Comparison of ENCODE assay signal across 8 cellular contexts in the genomic region with DNA sequence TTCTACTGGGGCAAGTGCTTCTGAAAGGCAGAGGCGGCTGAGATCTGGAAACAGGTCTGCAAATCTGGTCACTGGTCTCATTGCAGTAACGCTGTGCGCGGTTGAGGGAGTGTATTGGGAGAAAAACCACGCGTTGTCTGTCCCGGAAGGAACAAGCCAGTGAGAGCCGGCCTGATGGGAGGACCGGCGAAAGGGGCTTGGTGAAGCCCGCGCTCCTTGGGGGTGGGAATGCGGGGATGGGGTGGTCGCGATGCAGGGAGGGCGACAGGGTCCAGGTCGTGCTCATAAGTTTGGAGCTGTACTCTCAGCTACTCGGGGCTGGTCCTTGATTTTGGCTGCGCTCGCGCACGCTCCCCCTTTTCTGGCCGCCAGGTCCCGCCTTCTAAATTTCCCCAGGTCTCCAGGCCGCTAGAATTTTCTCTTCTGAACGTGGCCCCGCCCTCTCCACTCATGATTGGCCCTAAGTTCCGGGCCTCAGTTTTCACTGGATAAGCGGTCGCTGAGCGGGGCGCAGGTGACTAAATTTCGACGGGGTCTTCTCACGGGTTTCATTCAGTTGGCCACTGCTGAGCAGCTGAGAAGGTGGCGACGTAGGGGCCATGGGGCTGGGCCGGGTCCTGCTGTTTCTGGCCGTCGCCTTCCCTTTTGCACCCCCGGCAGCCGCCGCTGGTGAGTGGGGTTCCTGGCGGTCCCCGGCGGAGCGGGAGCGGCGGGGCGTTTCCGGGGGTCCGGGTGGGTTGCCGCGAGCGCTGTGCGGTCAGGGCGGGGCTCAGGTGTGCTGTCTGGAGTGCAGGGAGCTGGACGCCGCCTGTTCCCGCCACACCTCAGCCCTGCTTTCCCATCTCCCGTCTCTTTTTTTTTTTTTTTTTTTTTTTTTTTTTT. TPM values are rescaled to one million over a fixed set of nuclear protein-coding genes. Genes with fewer than 3 reads are reported as not detected.
A peak's percentile ranks its signal among the peaks of the same experiment; 100 is the strongest.
DNase-seq lines count a peak whose midpoint lies in the region; TF ChIP-seq lines count a peak whose summit lies in the region.

TSS of gene MICB (plus strand) at position 551 of the 882 bp plus-strand sequence. CDS start at position 600, 49 bp downstream.

- H3K4me1 ChIP-seq in trophoblast cell (ENCODE audit: control insufficient read depth in 1 of 2, insufficient read depth in 2 of 2, low read length in 2 of 2), result peaks cover 3 to 7% of the 10 kb centered on the region in 2 experiments
- H3K4me1 ChIP-seq in tibial artery, result peaks cover 0 to 61% (median 19%) of the 10 kb centered on the region in 4 donors

- H3K4ac ChIP-seq in trophoblast cell (ENCODE audit: low read depth, low read length), result no peak within 1 kb of the TSS

- H3K27me3 ChIP-seq in trophoblast cell (ENCODE audit: insufficient read depth, low read length) (peaks cover 20% of the 10 kb centered on the region), tibial artery (no peaks in the 10 kb centered on the region)

- no peaks in the 10 kb centered on the region for H3K36me3 ChIP-seq in SK-N-MC (ENCODE audit: insufficient read depth, low read length)
- no peaks in the 10 kb centered on the region for H3K36me3 ChIP-seq in trophoblast cell (ENCODE audit: control insufficient read depth in 1 of 2, insufficient read depth in 2 of 2, low read length in 2 of 2)
- H3K36me3 ChIP-seq in tibial artery, result no peaks in the 10 kb centered on the region

- H2BK12ac ChIP-seq in trophoblast cell (ENCODE audit: low read length), result no peak within 1 kb of the TSS

- peak; percentile 62 for TF ChIP-seq POLR2A in GM19193 (IDR thresholded peaks at IDR 0.05; ENCODE audit: extremely low read depth, insufficient read depth, insufficient read length)

- peak within 1 kb of the TSS; percentile 94 for H3K4me3 Mint-ChIP-seq in activated naive CD4-positive, alpha-beta T cell treated with anti-CD3 and anti-CD28 coated beads, Interleukin-2, amount 50 U/mL, for 24 hours

- no peaks in the 10 kb centered on the region for H3K27me3 Mint-ChIP-seq in activated naive CD4-positive, alpha-beta T cell treated with anti-CD3 and anti-CD28 coated beads, Interleukin-2, amount 50 U/mL, for 24 hours

- no peak within 1 kb of the TSS for H4K12ac ChIP-seq in trophoblast cell (ENCODE audit: low read depth, low read length)

- DNase-seq in AML-193 (lab: John Stamatoyannopoulos, UW) (peak; percentile 95), HT-29 (ENCODE audit: low spot score) (peak; percentile 54), SK-N-MC (ENCODE audit: low read depth, low spot score) (peak; percentile 32), head of caudate nucleus (peak; percentile 32 to 82 (median 60)), trophoblast cell (peak; percentile 66 to 69), tibial artery (peak; percentile 88)

- H3K27ac ChIP-seq in SK-N-MC, result peak within 1 kb of the TSS; percentile 47; the same call in 1 of the 2 replicates
- H3K27ac ChIP-seq in trophoblast cell (ENCODE audit: low read depth, low read length), result no peak within 1 kb of the TSS
- peak within 1 kb of the TSS; percentile 49 to 76 for H3K27ac ChIP-seq in tibial artery

- peak within 1 kb of the TSS; percentile 71 for H2AFZ ChIP-seq in trophoblast cell (ENCODE audit: insufficient read depth, low read length, poor library complexity)

- H3K9ac ChIP-seq in SK-N-MC (ENCODE audit: insufficient read length) (peak within 1 kb of the TSS; percentile 54), trophoblast cell (ENCODE audit: low read length) (no peak within 1 kb of the TSS)

- no peak within 1 kb of the TSS for H4K8ac ChIP-seq in trophoblast cell (ENCODE audit: low read depth, low read length)

- no peaks in the 10 kb centered on the region for H3K36me3 Mint-ChIP-seq in activated naive CD4-positive, alpha-beta T cell treated with anti-CD3 and anti-CD28 coated beads, Interleukin-2, amount 50 U/mL, for 24 hours

- no peak within 1 kb of the TSS for H4K91ac ChIP-seq in trophoblast cell (ENCODE audit: low read depth, low read length)

- intact Hi-C loops in head of caudate nucleus (cut with DNase I), result no loop called here
- intact Hi-C loops in tibial artery (cut with DNase I; ENCODE audit: low total_unique reads), result loop anchor here (2.0 kb wide), 1 partner anchor 43 kb away; no protein-coding TSS in a partner anchor

- no peak within 1 kb of the TSS for H2BK5ac ChIP-seq in trophoblast cell (ENCODE audit: low read depth, low read length, poor library complexity)

- H3K27ac Mint-ChIP-seq in activated naive CD4-positive, alpha-beta T cell treated with anti-CD3 and anti-CD28 coated beads, Interleukin-2, amount 50 U/mL, for 24 hours, result peak within 1 kb of the TSS; percentile 93

- H3K9me3 Mint-ChIP-seq in activated naive CD4-positive, alpha-beta T cell treated with anti-CD3 and anti-CD28 coated beads, Interleukin-2, amount 50 U/mL, for 24 hours, result no peaks in the 10 kb centered on the region

- no peak within 1 kb of the TSS for H3K18ac ChIP-seq in trophoblast cell (ENCODE audit: low read length)

- H3K4me2 ChIP-seq in trophoblast cell (ENCODE audit: low read length), result peak within 1 kb of the TSS; percentile 77

- H3K14ac ChIP-seq in trophoblast cell (ENCODE audit: low read length), result no peak within 1 kb of the TSS

- peaks cover 67% of the 10 kb centered on the region for H3K4me1 Mint-ChIP-seq in activated naive CD4-positive, alpha-beta T cell treated with anti-CD3 and anti-CD28 coated beads, Interleukin-2, amount 50 U/mL, for 24 hours

- no CpG with 5 or more reads among the region's 61 CpGs for WGBS in trophoblast cell (ENCODE audit: extremely low coverage, insufficient coverage, insufficient read length)

- no peak within 1 kb of the TSS for H2AK5ac ChIP-seq in trophoblast cell (ENCODE audit: low read length)

- H3K79me1 ChIP-seq in trophoblast cell (ENCODE audit: low read length), result no peaks in the 10 kb centered on the region

- H3K79me2 ChIP-seq in trophoblast cell (ENCODE audit: control insufficient read depth, insufficient read depth, low read length, poor library complexity), result no peaks in the 10 kb centered on the region

- no peak within 1 kb of the TSS for H3K23ac ChIP-seq in trophoblast cell (ENCODE audit: low read length)

- peak in 1 of 2 experiments; percentile 6 for TF ChIP-seq CTCF in tibial artery (IDR thresholded peaks at IDR 0.05)

- peak within 1 kb of the TSS; percentile 86 for H3K4me3 ChIP-seq in SK-N-MC
- peak within 1 kb of the TSS; percentile 62 for H3K4me3 ChIP-seq in trophoblast cell (ENCODE audit: low read depth, low read length)
- peak within 1 kb of the TSS; percentile 55 to 80 for H3K4me3 ChIP-seq in tibial artery

- H3K9me3 ChIP-seq in SK-N-MC (ENCODE audit: low read depth, low read length) (no peaks in the 10 kb centered on the region), trophoblast cell (ENCODE audit: insufficient read depth, low read depth, low read length) (no peaks in the 10 kb centered on the region), tibial artery (no peaks in the 10 kb centered on the region)

- H2BK120ac ChIP-seq in trophoblast cell (ENCODE audit: insufficient read depth, low read length, poor library complexity), result no peak within 1 kb of the TSS

RNA-seq across cellular contexts. Expression of gene MICB, which starts in this region (rescaled TPM):
- 0.66 and 0.89 TPM in 2 replicates for total RNA-seq in HT-29 (2014; rRNA removed; shearing (Covaris generic))
- polyA plus RNA-seq in trophoblast cell (2013), result 1.3 and 1.6 TPM in 2 replicates

Comparison
In these comparisons a context has a peak if more than half of its experiments do, and no peak if none do; other contexts are left out.
1. Peak in DNase-seq in HT-29; RNA of the gene not detected or under 1 TPM.
2. DNase-seq: peak in every context shown above with its lines; median percentile 95 in AML-193; 88 in tibial artery; 68 in trophoblast cell; 60 in head of caudate nucleus; 54 in HT-29; 32 in SK-N-MC.